In genomic region chr17:59525668-59526067, GRCh38 we compare ENCODE assay signal across 2 cellular contexts.
TF ChIP-seq lines count a peak whose summit lies in the region.

No MANE protein-coding gene starts in this region.

TF ChIP-seq in HepG2, 621 proteins besides CTCF, POLR2A, EP300 and RAD21:
- no peak for TF ChIP-seq ZNF790 (CRISPR knock-in tag; IDR thresholded peaks at IDR 0.05; ENCODE audit: borderline replicate concordance)
- no peak for TF ChIP-seq TBX2 (CRISPR knock-in tag; IDR thresholded peaks at IDR 0.05; ENCODE audit: borderline replicate concordance)
- TF ChIP-seq JARID2 (CRISPR knock-in tag; IDR thresholded peaks at IDR 0.05; ENCODE audit: insufficient replicate concordance) = no peak
- TF ChIP-seq, protein P1, sequence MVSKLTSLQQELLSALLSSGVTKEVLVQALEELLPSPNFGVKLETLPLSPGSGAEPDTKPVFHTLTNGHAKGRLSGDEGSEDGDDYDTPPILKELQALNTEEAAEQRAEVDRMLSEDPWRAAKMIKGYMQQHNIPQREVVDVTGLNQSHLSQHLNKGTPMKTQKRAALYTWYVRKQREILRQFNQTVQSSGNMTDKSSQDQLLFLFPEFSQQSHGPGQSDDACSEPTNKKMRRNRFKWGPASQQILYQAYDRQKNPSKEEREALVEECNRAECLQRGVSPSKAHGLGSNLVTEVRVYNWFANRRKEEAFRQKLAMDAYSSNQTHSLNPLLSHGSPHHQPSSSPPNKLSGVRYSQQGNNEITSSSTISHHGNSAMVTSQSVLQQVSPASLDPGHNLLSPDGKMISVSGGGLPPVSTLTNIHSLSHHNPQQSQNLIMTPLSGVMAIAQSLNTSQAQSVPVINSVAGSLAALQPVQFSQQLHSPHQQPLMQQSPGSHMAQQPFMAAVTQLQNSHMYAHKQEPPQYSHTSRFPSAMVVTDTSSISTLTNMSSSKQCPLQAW (CRISPR knock-in tag; IDR thresholded peaks at IDR 0.05) = no peak
- no peak for TF ChIP-seq REL (CRISPR knock-in tag; conservative IDR thresholded peaks at IDR 0.05)
- peak; percentile 94 for TF ChIP-seq ZKSCAN1 (IDR thresholded peaks at IDR 0.05; ENCODE audit: low read length)
- no peak for TF ChIP-seq ZFP90 (CRISPR knock-in tag; IDR thresholded peaks at IDR 0.05; ENCODE audit: borderline replicate concordance)
- TF ChIP-seq ZNF253 (CRISPR knock-in tag; IDR thresholded peaks at IDR 0.05; ENCODE audit: borderline replicate concordance) = no peak
- no peak for TF ChIP-seq SOX6 (IDR thresholded peaks at IDR 0.05)
- TF ChIP-seq SOX6 (CRISPR knock-in tag; IDR thresholded peaks at IDR 0.05) = peak; percentile 30; the same call in 1 of the 2 replicates
- TF ChIP-seq TCF7 (IDR thresholded peaks at IDR 0.05; ENCODE audit: low read depth) = peak; percentile 59
- TF ChIP-seq ZSCAN21 (CRISPR knock-in tag; IDR thresholded peaks at IDR 0.05; ENCODE audit: borderline replicate concordance) = no peak
- TF ChIP-seq ZNF589 (CRISPR knock-in tag; conservative IDR thresholded peaks at IDR 0.05) = no peak
- TF ChIP-seq ZBTB33 (CRISPR knock-in tag; IDR thresholded peaks at IDR 0.05) = no peak
- TF ChIP-seq ZNF891 (CRISPR knock-in tag; IDR thresholded peaks at IDR 0.05) = no peak

TF ChIP-seq in K562, 482 proteins besides CTCF, POLR2A, EP300 and RAD21:
- 0 out of 2 replicates have a peak, but pooled peaks have one; percentile 15 for TF ChIP-seq CEBPB (tag; IDR thresholded peaks at IDR 0.05)
- TF ChIP-seq HNRNPUL1 (IDR thresholded peaks at IDR 0.05; ENCODE audit: low read length) = no peak
TF ChIP-seq in K562: peak in this region for 1.
